Comparison of ENCODE assay signal across 8 cellular contexts in the genomic region with DNA sequence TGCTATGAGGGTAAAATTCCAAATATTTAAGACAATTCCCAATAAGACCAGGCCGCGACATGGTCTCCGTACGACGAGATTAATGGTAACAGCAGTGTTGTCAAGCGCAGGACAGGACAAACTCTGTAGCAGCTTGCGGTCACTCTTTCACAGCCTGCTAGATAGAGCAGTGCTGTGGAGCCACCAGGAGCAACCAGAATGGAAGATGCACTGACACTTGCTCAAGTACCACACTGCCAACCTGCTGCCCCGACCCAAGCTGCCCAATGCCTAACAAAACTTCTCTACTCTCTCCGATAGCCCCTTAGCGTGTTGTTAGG. TPM values are rescaled to one million over a fixed set of nuclear protein-coding genes. Genes with fewer than 3 reads are reported as not detected.
DNase-seq lines count a peak whose midpoint lies in the region; ATAC-seq and TF ChIP-seq lines count a peak whose summit lies in the region.

No MANE protein-coding gene starts in this region.

- intact Hi-C loops in testis (cut with DNase I; ENCODE audit: low total_unique reads) = no loop called here

- H3K27ac ChIP-seq in SK-N-MC (no peak overlapping the region), testis (peak overlapping the region; percentile 94 to 98)

- DNase-seq in stimulated activated CD4-positive, alpha-beta T cell treated with anti-CD3 and anti-CD28 coated beads, Interleukin-2, amount 100 ng/mL, for 4 hours (ENCODE audit: low read depth) = peak; percentile 1
- DNase-seq in stimulated activated CD4-positive, alpha-beta T cell treated with anti-CD3 and anti-CD28 coated beads, Interleukin-2, amount 100 ng/mL, for 48 hours = no peak
- DNase-seq in SK-N-MC (ENCODE audit: low read depth, low spot score) (no peak), testis (no peak), AG08395 (ENCODE audit: low spot score) (no peak)
- no peak for DNase-seq in activated naive CD4-positive, alpha-beta T cell (lab: John Stamatoyannopoulos, UW)

- no peak for TF ChIP-seq CTCF in testis (IDR thresholded peaks at IDR 0.05)

- WGBS in testis, 2 donors = 2 to 10% methylated on average over 8 to 10 of the region's 10 CpGs

- peak; percentile 17 for ATAC-seq in HG03060 (IDR thresholded peaks at IDR 0.05; ENCODE audit: low read depth, unreplicated experiment)

- H3K36me3 ChIP-seq in SK-N-MC (ENCODE audit: insufficient read depth, low read length) (peaks cover 3% of the 10 kb centered on the region; the same call in 1 of the 2 replicates), testis (ENCODE audit: low read depth, missing control alignments) (no peaks in the 10 kb centered on the region)

- peaks cover 19% of the 10 kb centered on the region for H3K4me1 ChIP-seq in testis

- no peaks in the 10 kb centered on the region for H3K27me3 ChIP-seq in testis

- H3K9me3 ChIP-seq in SK-N-MC (ENCODE audit: low read depth, low read length) (no peaks in the 10 kb centered on the region), testis (no peaks in the 10 kb centered on the region)

- H3K4me3 ChIP-seq in SK-N-MC (peak overlapping the region; percentile 86), iPS-11a (ENCODE audit: low read depth, low read length) (peak overlapping the region; percentile 80), testis (peak overlapping the region; percentile 58 to 77)

- peak overlapping the region; percentile 97 for H3K9ac ChIP-seq in SK-N-MC (ENCODE audit: insufficient read length)

- TF ChIP-seq POLR2A in testis (IDR thresholded peaks at IDR 0.05) = no peak

RNA-seq across cellular contexts. Expression of a gene that starts 0.6 kb away (rescaled TPM):
- total RNA-seq in testis = 10 to 100 TPM; 16.8 to 20.2 TPM
- polyA plus RNA-seq in testis (ENCODE audit: insufficient read depth, low read depth, low replicate concordance) = 28.2 TPM
